11 cellular contexts compared by ENCODE assay signal in genomic region chr12:110498984-110499706, GRCh38.
DNase-seq lines count a peak whose midpoint lies in the region; ATAC-seq and TF ChIP-seq lines count a peak whose summit lies in the region.
"Had no signal": no experiment of that assay in that cellular context is flagged by ENCODE, and none has a peak within 500 bp of the region (broad histone marks: within the 10 kb centered on the region; RNA-seq: fewer than 3 reads in every experiment).

No MANE protein-coding gene starts in this region.

- peaks cover 37% of the 10 kb centered on the region for H3K4me1 Mint-ChIP-seq in activated naive CD4-positive, alpha-beta T cell treated with anti-CD3 and anti-CD28 coated beads, Interleukin-2, amount 50 U/mL, for 24 hours

- H3K4me3 ChIP-seq in fibroblast of pulmonary artery (replicated peaks; ENCODE audit: low read depth, low read length): no peak overlapping the region
- H3K4me3 ChIP-seq: body of pancreas, thoracic aorta had no signal

- H3K27ac Mint-ChIP-seq in activated naive CD4-positive, alpha-beta T cell treated with anti-CD3 and anti-CD28 coated beads, Interleukin-2, amount 50 U/mL, for 24 hours: peak overlapping the region; percentile 36

- no peaks in the 10 kb centered on the region for H3K9me3 Mint-ChIP-seq in activated naive CD4-positive, alpha-beta T cell treated with anti-CD3 and anti-CD28 coated beads, Interleukin-2, amount 50 U/mL, for 24 hours

- H3K27me3 Mint-ChIP-seq in activated naive CD4-positive, alpha-beta T cell treated with anti-CD3 and anti-CD28 coated beads, Interleukin-2, amount 50 U/mL, for 24 hours: no peaks in the 10 kb centered on the region

- no peak for DNase-seq in activated naive CD4-positive, alpha-beta T cell treated with anti-CD3 and anti-CD28 coated beads, Interleukin-2, amount 50 U/mL, for 16 hours
- peak; percentile 26 for DNase-seq in SKM-1 treated with dmso at 0.1 percent for 144 hours (lab: John Stamatoyannopoulos, UW; ENCODE audit: unreplicated experiment)
- DNase-seq in fibroblast of pulmonary artery (ENCODE audit: low read depth): peak; percentile 47
- DNase-seq in stromal cell of bone marrow (ENCODE audit: low read depth): peak; percentile 27
- no peak for DNase-seq in NCI-H446 treated with DMSO at 0.1 percent for 48 hours (lab: John Stamatoyannopoulos, UW)
- DNase-seq in putamen (ENCODE audit: low spot score): no peak
- DNase-seq: body of pancreas, NCI-H524 treated with DMSO at 0.1 percent for 48 hours had no signal

- TF ChIP-seq CTCF in fibroblast of pulmonary artery (IDR thresholded peaks at IDR 0.05; ENCODE audit: low read length, missing control alignments): no peak

- peak overlapping the region; percentile 15 for H3K4me3 Mint-ChIP-seq in activated naive CD4-positive, alpha-beta T cell treated with anti-CD3 and anti-CD28 coated beads, Interleukin-2, amount 50 U/mL, for 24 hours

- no peak for ATAC-seq in HG03521 (IDR thresholded peaks at IDR 0.05; ENCODE audit: unreplicated experiment)
- ATAC-seq: body of pancreas had no signal

- H3K36me3 Mint-ChIP-seq in activated naive CD4-positive, alpha-beta T cell treated with anti-CD3 and anti-CD28 coated beads, Interleukin-2, amount 50 U/mL, for 24 hours: peaks cover 9% of the 10 kb centered on the region

Comparison
In these comparisons a context has a peak if more than half of its experiments do, and no peak if none do; other contexts are left out.
1. DNase-seq: peak in SKM-1 treated with dmso at 0.1 percent for 144 hours (single experiment), fibroblast of pulmonary artery (single experiment) and stromal cell of bone marrow (single experiment); none in activated naive CD4-positive, alpha-beta T cell treated with anti-CD3 and anti-CD28 coated beads, Interleukin-2, amount 50 U/mL, for 16 hours (single experiment), NCI-H446 treated with DMSO at 0.1 percent for 48 hours (single experiment) and putamen (single experiment).